In genomic region chr12:96912261-96912660, GRCh38 we compare ENCODE assay signal across 2 cellular contexts.
TF ChIP-seq lines count a peak whose summit lies in the region.

No MANE protein-coding gene starts in this region.

TF ChIP-seq in SK-N-SH treated with all-trans-retinoic acid at 6 μM for 48 hours, 23 proteins besides CTCF, POLR2A, EP300 and RAD21:
- TF ChIP-seq TSHZ2 (CRISPR knock-in tag; IDR thresholded peaks at IDR 0.05) (no peak), CREB5 (CRISPR knock-in tag; IDR thresholded peaks at IDR 0.05; ENCODE audit: low read depth) (no peak), ISL1 (CRISPR knock-in tag; IDR thresholded peaks at IDR 0.05) (peak; percentile 35; the same call in 1 of the 2 replicates), ARNTL (CRISPR knock-in tag; IDR thresholded peaks at IDR 0.05; ENCODE audit: borderline replicate concordance, low read depth) (no peak), RARB (CRISPR knock-in tag; IDR thresholded peaks at IDR 0.05) (no peak), ZNF70 (CRISPR knock-in tag; IDR thresholded peaks at IDR 0.05) (no peak), ZNF565 (CRISPR knock-in tag; conservative IDR thresholded peaks at IDR 0.05; ENCODE audit: low read depth) (no peak)

TF ChIP-seq in SK-N-SH, 30 proteins besides CTCF, POLR2A, EP300 and RAD21 (continued from another document):
- no peak for TF ChIP-seq IRF3 (IDR thresholded peaks at IDR 0.05; ENCODE audit: low read depth, low read length)
- TF ChIP-seq SIN3A (IDR thresholded peaks at IDR 0.05; ENCODE audit: borderline replicate concordance, low read depth, low read length), result no peak
- no peak for TF ChIP-seq RXRA (IDR thresholded peaks at IDR 0.05; ENCODE audit: borderline replicate concordance, low read depth)
- TF ChIP-seq MXI1 (IDR thresholded peaks at IDR 0.05; ENCODE audit: low read depth, low read length), result no peak
